In genomic region chr1:14848203-14848602, GRCh38 we compare ENCODE assay signal across 28 cellular contexts.
"Had no signal": no experiment of that assay in that cellular context is flagged by ENCODE, and none has a peak within 500 bp of the region (broad histone marks: within the 10 kb centered on the region; RNA-seq: fewer than 3 reads in every experiment).

No MANE protein-coding gene starts in this region.

- H3K9me3 ChIP-seq: ovary, prostate gland, sigmoid colon, uterus had no signal

- ATAC-seq: left colon; left lung; natural killer cell; right cardiac atrium; stimulated activated memory B cell treated with anti-CD40 and anti-IgM and Interleukin-4, amounts not matched to agents 10 μg/mL and 1 μg/mL and 100 μg/mL, for 72 hours; stimulated activated naive CD8-positive, alpha-beta T cell treated with anti-CD3 and anti-CD28 coated beads, Interleukin-15, amount 100 ng/mL, for 72 hours had no signal

- H3K27me3 ChIP-seq: left lung, ovary, tibial nerve, uterus had no signal

- H3K4me3 ChIP-seq: left lung, lung, ovary, prostate gland, sigmoid colon, smooth muscle cell, tibial nerve, uterus had no signal

- H3K36me3 Mint-ChIP-seq: immature natural killer cell; natural killer cell; stimulated activated memory B cell treated with anti-CD40 and anti-IgM and Interleukin-4, amounts not matched to agents 10 μg/mL and 1 μg/mL and 100 μg/mL, for 72 hours; type B pancreatic cell had no signal

- DNase-seq: hypothalamus; immature natural killer cell; kidney; left colon; left lung; mesendoderm; naive B cell; natural killer cell; ovary; right cardiac atrium; sigmoid colon; stimulated activated CD4-positive, alpha-beta T cell treated with anti-CD3 and anti-CD28 coated beads, Interleukin-1b, Interleukin-23, amount 100 ng/mL, for 48 hours; stimulated activated CD4-positive, alpha-beta T cell treated with anti-CD3 and anti-CD28 coated beads, Interleukin-2, amount 100 ng/mL, for 48 hours; stimulated activated CD4-positive, alpha-beta T cell treated with anti-CD3 and anti-CD28 coated beads, Interleukin-4, amount 100 ng/mL, for 4 hours; stimulated activated CD8-positive, alpha-beta memory T cell treated with anti-CD3 and anti-CD28 coated beads, Interleukin-4, amount 100 ng/mL, for 48 hours; stimulated activated naive CD4-positive, alpha-beta T cell treated with Interleukin-2 at 50 U/mL for 16 hours; stimulated activated naive CD8-positive, alpha-beta T cell treated with anti-CD3 and anti-CD28 coated beads, Interleukin-15, amount 100 ng/mL, for 72 hours; substantia nigra; uterus had no signal

- FAIRE-seq: islet of Langerhans, kidney had no signal

- H3K4me2 ChIP-seq: smooth muscle cell had no signal

- H3K27me3 Mint-ChIP-seq: type B pancreatic cell had no signal

- H3K27ac ChIP-seq: left lung, ovary, prostate gland, sigmoid colon, tibial nerve, uterus had no signal

- H3K4me3 Mint-ChIP-seq: immature natural killer cell; mesothelial cell of epicardium; naive B cell; natural killer cell; nephron progenitor cell; stimulated activated memory B cell treated with anti-CD40 and anti-IgM and Interleukin-4, amounts not matched to agents 10 μg/mL and 1 μg/mL and 100 μg/mL, for 72 hours; stimulated activated naive CD8-positive, alpha-beta T cell treated with anti-CD3 and anti-CD28 coated beads, Interleukin-15, amount 100 ng/mL, for 72 hours; type B pancreatic cell had no signal

- H3K27ac Mint-ChIP-seq: immature natural killer cell; mesothelial cell of epicardium; natural killer cell; stimulated activated memory B cell treated with anti-CD40 and anti-IgM and Interleukin-4, amounts not matched to agents 10 μg/mL and 1 μg/mL and 100 μg/mL, for 72 hours; stimulated activated naive CD8-positive, alpha-beta T cell treated with anti-CD3 and anti-CD28 coated beads, Interleukin-15, amount 100 ng/mL, for 72 hours; type B pancreatic cell had no signal

- H3K4me1 ChIP-seq: left lung, prostate gland, sigmoid colon, tibial nerve, uterus had no signal

- H3K4me1 Mint-ChIP-seq: immature natural killer cell; naive B cell; natural killer cell; stimulated activated memory B cell treated with anti-CD40 and anti-IgM and Interleukin-4, amounts not matched to agents 10 μg/mL and 1 μg/mL and 100 μg/mL, for 72 hours; stimulated activated naive CD8-positive, alpha-beta T cell treated with anti-CD3 and anti-CD28 coated beads, Interleukin-15, amount 100 ng/mL, for 72 hours had no signal

- H3K36me3 ChIP-seq: left lung, ovary, prostate gland, sigmoid colon, tibial nerve, uterus had no signal

- H3K9me3 Mint-ChIP-seq: type B pancreatic cell had no signal
